ENCODE assay signal across 18 cellular contexts in genomic region chr4:74896595-74896994, GRCh38. TPM values are rescaled to one million over a fixed set of nuclear protein-coding genes. Genes with fewer than 3 reads are reported as not detected.
DNase-seq lines count a peak whose midpoint lies in the region; ATAC-seq, FAIRE-seq and TF ChIP-seq lines count a peak whose summit lies in the region.
"Had no signal": no experiment of that assay in that cellular context is flagged by ENCODE, and none has a peak within 500 bp of the region (broad histone marks: within the 10 kb centered on the region; RNA-seq: fewer than 3 reads in every experiment).

No MANE protein-coding gene starts in this region.

- ATAC-seq in PC-3 (no peak), HepG2 (peak; percentile 61; the same call in 2 of the 3 replicates)
- ATAC-seq: GM12878, HCT116 had no signal

- peaks cover 13% of the 10 kb centered on the region; the same call in 1 of the 2 replicates for H3K4me1 ChIP-seq in PC-3 (ENCODE audit: insufficient read depth, low read length)
- no peaks in the 10 kb centered on the region for H3K4me1 ChIP-seq in hepatocyte (ENCODE audit: insufficient read depth)
- peaks cover 12% of the 10 kb centered on the region for H3K4me1 ChIP-seq in HepG2 (ENCODE audit: insufficient read depth, low read length)
- peaks cover 0 to 3% of the 10 kb centered on the region in 2 donors for H3K4me1 ChIP-seq in small intestine (ENCODE audit: control insufficient read depth in 2 of 2, insufficient read depth in 1 of 2, low read depth in 1 of 2, low read length in 1 of 2)
- H3K4me1 ChIP-seq in sigmoid colon: no peaks in the 10 kb centered on the region
- H3K4me1 ChIP-seq: BE2C had no signal

- BruUV-seq in PC-3 (replicated peaks; lab: Mats Ljungman, UMichigan): no TSS peak
- BruUV-seq in HepG2 (replicated peaks; lab: Mats Ljungman, UMichigan): no TSS peak

- TF ChIP-seq RAD21 in HepG2 (CRISPR knock-in tag; IDR thresholded peaks at IDR 0.05): no peak

- TF ChIP-seq CTCF in PC-3 (conservative IDR thresholded peaks at IDR 0.05; ENCODE audit: low read depth, low read length) (no peak), hepatocyte (IDR thresholded peaks at IDR 0.05; ENCODE audit: poor library complexity) (no peak), HepG2 (CRISPR knock-in tag; IDR thresholded peaks at IDR 0.05) (no peak), sigmoid colon (IDR thresholded peaks at IDR 0.05) (no peak)

- H3K4me2 ChIP-seq in PC-3 (ENCODE audit: low read length) (no peak overlapping the region), hepatocyte (no peak overlapping the region), HepG2 (ENCODE audit: low read depth, low read length) (no peak overlapping the region)

- peak overlapping the region; percentile 75 for H3K27ac ChIP-seq in PC-3 (ENCODE audit: low read length)
- H3K27ac ChIP-seq in hepatocyte: no peak overlapping the region
- no peak overlapping the region for H3K27ac ChIP-seq in HepG2 (ENCODE audit: extremely low read length, insufficient read depth, low read length)
- no peak overlapping the region for H3K27ac ChIP-seq in small intestine (ENCODE audit: low read depth in 1 of 2, low read length in 1 of 2)
- no peak overlapping the region for H3K27ac ChIP-seq in sigmoid colon
- H3K27ac ChIP-seq: C4-2B had no signal

- no peaks in the 10 kb centered on the region for H3F3A ChIP-seq in PC-3 (ENCODE audit: low read length, unreplicated experiment)

- H3K9me2 ChIP-seq in PC-3 (replicated peaks; ENCODE audit: low read length) (no peaks in the 10 kb centered on the region), hepatocyte (replicated peaks; ENCODE audit: insufficient read depth) (no peaks in the 10 kb centered on the region)

- H3K9me3 ChIP-seq in PC-3 (ENCODE audit: low read length): no peaks in the 10 kb centered on the region
- no peaks in the 10 kb centered on the region for H3K9me3 ChIP-seq in hepatocyte (ENCODE audit: low read depth)
- H3K9me3 ChIP-seq in HepG2 (ENCODE audit: low read length): no peaks in the 10 kb centered on the region
- no peaks in the 10 kb centered on the region for H3K9me3 ChIP-seq in small intestine (ENCODE audit: control insufficient read depth, low read depth)
- H3K9me3 ChIP-seq in sigmoid colon: no peaks in the 10 kb centered on the region
- H3K9me3 ChIP-seq: BE2C had no signal

- H3K9ac ChIP-seq in PC-3 (ENCODE audit: low read length): peak overlapping the region; percentile 14; the same call in 1 of the 2 replicates
- H3K9ac ChIP-seq in HepG2 (ENCODE audit: insufficient read depth, low read depth, low read length): no peak overlapping the region

- in situ Hi-C loops in HepG2 (cut with HindIII; ENCODE audit: extremely low pct_ligation_motif_present, low pct_unique_long_range_greater_than_20kb): no loop called here

- FAIRE-seq in HepG2 (lab: Jason Lieb, UNC) (peak; percentile 69), small intestine (lab: Jason Lieb, UNC) (no peak)
- FAIRE-seq: A204.1, D721Med, GM12878, GM18507, H54 had no signal

- WGBS in hepatocyte (ENCODE audit: low lambda C conversion rate, missing lambda C conversion rate): 50% methylated on average over 3 of the region's 3 CpGs
- 3% methylated on average over 3 of the region's 3 CpGs for WGBS in HepG2 (ENCODE audit: low lambda C conversion rate)
- WGBS in small intestine, 3 donors: 20 to 55% (median 36%) methylated on average over 3 of the region's 3 CpGs
- 22 to 71% methylated on average over 3 of the region's 3 CpGs for WGBS in sigmoid colon, 2 donors

- intact Hi-C loops in PC-3 (cut with micrococcal nuclease): no loop called here
- intact Hi-C loops in HepG2 (cut with micrococcal nuclease; ENCODE audit: unreplicated experiment): no loop called here
- intact Hi-C loops in sigmoid colon (cut with DNase I): no loop called here

- H2AFZ ChIP-seq in PC-3 (ENCODE audit: low read length) (no peak overlapping the region), hepatocyte (no peak overlapping the region), HepG2 (ENCODE audit: low read length) (no peak overlapping the region)

- DNase-seq in PC-3 (no peak), hepatocyte (ENCODE audit: low spot score) (peak; percentile 29), HepG2 (ENCODE audit: low spot score) (no peak), small intestine (peak; percentile 58), AG20443 (ENCODE audit: low spot score) (no peak), sigmoid colon (no peak)
- DNase-seq in activated CD4-positive, alpha-beta T cell treated with anti-CD3 and anti-CD28 coated beads, Interleukin-2, amount 50 U/mL, for 1 hour: no peak
- no peak for DNase-seq in stimulated activated CD4-positive, alpha-beta T cell treated with anti-CD3 and anti-CD28 coated beads, Interleukin-1b, Interleukin-23, amount 100 ng/mL, for 48 hours
- DNase-seq: BE2C; CD4-positive, alpha-beta memory T cell; COR-L47 had no signal

- H4K20me1 ChIP-seq in PC-3 (ENCODE audit: low read length): no peaks in the 10 kb centered on the region
- H4K20me1 ChIP-seq in hepatocyte (ENCODE audit: insufficient read depth, poor library complexity, severe bottlenecking): no peaks in the 10 kb centered on the region
- H4K20me1 ChIP-seq in HepG2 (ENCODE audit: insufficient read depth, low read length): no peaks in the 10 kb centered on the region

- TF ChIP-seq EP300 in HepG2 (IDR thresholded peaks at IDR 0.05; ENCODE audit: low read depth in 2 of 2, low read length in 2 of 2): no peak
- no peak for TF ChIP-seq EP300 in HepG2 (CRISPR knock-in tag; IDR thresholded peaks at IDR 0.05; ENCODE audit: borderline replicate concordance)
- TF ChIP-seq EP300 in sigmoid colon (IDR thresholded peaks at IDR 0.05): no peak

- no peaks in the 10 kb centered on the region for H3K27me3 ChIP-seq in PC-3 (ENCODE audit: low read length)
- H3K27me3 ChIP-seq in hepatocyte: no peaks in the 10 kb centered on the region
- H3K27me3 ChIP-seq in HepG2 (ENCODE audit: control insufficient read depth in 1 of 2, insufficient read depth in 2 of 2, low read length in 2 of 2): no peaks in the 10 kb centered on the region
- H3K27me3 ChIP-seq in small intestine (ENCODE audit: control insufficient read depth in 2 of 2, insufficient read depth in 2 of 2, low read length in 2 of 2): no peaks in the 10 kb centered on the region
- H3K27me3 ChIP-seq in sigmoid colon: no peaks in the 10 kb centered on the region
- H3K27me3 ChIP-seq: BE2C had no signal

- H3K79me2 ChIP-seq in PC-3 (ENCODE audit: low read length) (no peaks in the 10 kb centered on the region), hepatocyte (no peaks in the 10 kb centered on the region), HepG2 (ENCODE audit: insufficient read depth, low read length) (no peaks in the 10 kb centered on the region)

- H3K36me3 ChIP-seq in PC-3 (ENCODE audit: low read depth, low read length): no peaks in the 10 kb centered on the region
- no peaks in the 10 kb centered on the region for H3K36me3 ChIP-seq in hepatocyte (replicated peaks; ENCODE audit: insufficient read depth, low read depth)
- H3K36me3 ChIP-seq in HepG2 (replicated peaks in 1 of 2; ENCODE audit: control insufficient read depth in 1 of 2, insufficient read depth in 2 of 2, low read length in 2 of 2): no peaks in the 10 kb centered on the region
- no peaks in the 10 kb centered on the region for H3K36me3 ChIP-seq in small intestine (ENCODE audit: control insufficient read depth in 2 of 2, insufficient read depth in 2 of 2, low read length in 2 of 2)
- H3K36me3 ChIP-seq in sigmoid colon: no peaks in the 10 kb centered on the region
- H3K36me3 ChIP-seq: BE2C had no signal

- POLR2A ChIA-PET in PC-3 (lab: Charles Lee; ENCODE audit: unreplicated experiment): no interaction called here
- POLR2A ChIA-PET in HepG2 (lab: Yijun Ruan, JAX): no interaction called here

- CTCF ChIA-PET in PC-3 (lab: Charles Lee) (no interaction called here), HepG2 (lab: Yijun Ruan, JAX; ENCODE audit: low intra/inter-chr PET ratio, low total read pairs) (no interaction called here)

- TF ChIP-seq POLR2A in HepG2 (IDR thresholded peaks at IDR 0.05; ENCODE audit: insufficient read depth in 1 of 2, low read depth in 2 of 2, low read length in 2 of 2): no peak
- TF ChIP-seq POLR2A in sigmoid colon (IDR thresholded peaks at IDR 0.05): no peak

- no peak overlapping the region for H3K4me3 ChIP-seq in PC-3 (ENCODE audit: low read length)
- H3K4me3 ChIP-seq in hepatocyte: no peak overlapping the region
- H3K4me3 ChIP-seq in HepG2 (replicated peaks in 1 of 3; ENCODE audit: insufficient read depth in 1 of 3, low read depth in 2 of 3, low read length in 3 of 3): no peak overlapping the region
- H3K4me3 ChIP-seq in small intestine (ENCODE audit: low read depth in 1 of 2, low read length in 2 of 2): no peak overlapping the region
- no peak overlapping the region for H3K4me3 ChIP-seq in sigmoid colon
- H3K4me3 ChIP-seq: GM12878 had no signal

TF ChIP-seq in HepG2, 621 proteins besides CTCF, POLR2A, EP300 and RAD21 (continues in another document):
- no peak for TF ChIP-seq NR1H2 (CRISPR knock-in tag; IDR thresholded peaks at IDR 0.05; ENCODE audit: borderline replicate concordance, low read depth)

RNA-seq across cellular contexts. Expression of gene PARM1, which starts 36.3 kb away (rescaled TPM):
- total RNA-seq in PC-3 (2014; rRNA removed) (2.9 and 4.5 TPM in 2 replicates), hepatocyte (154 and 158 TPM in 2 replicates), HepG2 (2016; rRNA removed; fragmentation: Illumina TruSeq; extraction: Trizol) (not detected in 2 replicates), sigmoid colon (10 to 100 TPM; 21.9 to 60.9 (median 50.8) TPM)
- polyA plus RNA-seq in hepatocyte (90.4 and 107 TPM in 2 replicates), HepG2 (2011; rRNA removed) (not detected in 2 replicates), small intestine (10 to 100 TPM in 1 of 3 donors, 1 to 10 TPM in 1, under 1 TPM in 1; under 0.01 to 13.4 (median 1.4) TPM), sigmoid colon (100 to 1,000 TPM in 1 of 3 donors, 10 to 100 TPM in 2; 22.2 to 107 (median 25.8) TPM)
- total RNA-seq in HepG2 (2016; cell fraction: cytosol; rRNA removed; fragmentation: Illumina TruSeq; extraction: Trizol; ENCODE audit: low read depth): not detected in 2 replicates
- total RNA-seq in HepG2 (2016; cell fraction: insoluble cytoplasmic fraction; rRNA removed; fragmentation: Illumina TruSeq; extraction: Trizol): not detected in 2 replicates
- total RNA-seq in HepG2 (2016; cell fraction: membrane; rRNA removed; fragmentation: Illumina TruSeq; extraction: Trizol): not detected in 2 replicates
- total RNA-seq in HepG2 (2016; cell fraction: nucleus; rRNA removed; fragmentation: Illumina TruSeq; extraction: Trizol): not detected in 2 replicates
- 0.01 TPM in 1 of 2 replicates, not detected in the other for polyA plus RNA-seq in HepG2 (2011; cell fraction: cytosol; rRNA removed)
- not detected in 2 replicates for polyA plus RNA-seq in HepG2 (2011; cell fraction: nucleus; rRNA removed)
- not detected in 2 replicates for polyA plus RNA-seq in HepG2 (2012)
- not detected in 2 replicates for polyA plus RNA-seq in HepG2 (2016; cell fraction: cytosol; fragmentation: Illumina TruSeq; extraction: Trizol; ENCODE audit: low read depth)
- polyA plus RNA-seq in HepG2 (2016; cell fraction: insoluble cytoplasmic fraction; fragmentation: Illumina TruSeq; extraction: Trizol; ENCODE audit: low read depth): not detected in 2 replicates
- polyA plus RNA-seq in HepG2 (2016; cell fraction: membrane; fragmentation: Illumina TruSeq; extraction: Trizol; ENCODE audit: low read depth): not detected in 2 replicates
- polyA plus RNA-seq in HepG2 (2016; cell fraction: nucleus; fragmentation: Illumina TruSeq; extraction: Trizol; ENCODE audit: insufficient read depth, low read depth): not detected in 2 replicates
- polyA minus RNA-seq in HepG2 (2011; rRNA and poly(A)+ RNA removed; ENCODE audit: low replicate concordance): 0.07 TPM in 1 of 2 replicates, not detected in the other
- not detected in 2 replicates for polyA minus RNA-seq in HepG2 (2011; cell fraction: cytosol; rRNA and poly(A)+ RNA removed)
- not detected in 2 replicates for polyA minus RNA-seq in HepG2 (2011; cell fraction: nucleus; rRNA and poly(A)+ RNA removed)
- total RNA-seq: CD4-positive, alpha-beta memory T cell had no signal

Comparison
In these comparisons a context has a peak if more than half of its experiments do, and no peak if none do; other contexts are left out.
1. DNase-seq: peak in hepatocyte (single experiment) and small intestine (single experiment); none in PC-3 (single experiment), HepG2 (single experiment), AG20443 (single experiment), sigmoid colon (single experiment), activated CD4-positive, alpha-beta T cell treated with anti-CD3 and anti-CD28 coated beads, Interleukin-2, amount 50 U/mL, for 1 hour (single experiment) and stimulated activated CD4-positive, alpha-beta T cell treated with anti-CD3 and anti-CD28 coated beads, Interleukin-1b, Interleukin-23, amount 100 ng/mL, for 48 hours (single experiment).